9 cellular contexts compared by ENCODE assay signal in the genomic region with DNA sequence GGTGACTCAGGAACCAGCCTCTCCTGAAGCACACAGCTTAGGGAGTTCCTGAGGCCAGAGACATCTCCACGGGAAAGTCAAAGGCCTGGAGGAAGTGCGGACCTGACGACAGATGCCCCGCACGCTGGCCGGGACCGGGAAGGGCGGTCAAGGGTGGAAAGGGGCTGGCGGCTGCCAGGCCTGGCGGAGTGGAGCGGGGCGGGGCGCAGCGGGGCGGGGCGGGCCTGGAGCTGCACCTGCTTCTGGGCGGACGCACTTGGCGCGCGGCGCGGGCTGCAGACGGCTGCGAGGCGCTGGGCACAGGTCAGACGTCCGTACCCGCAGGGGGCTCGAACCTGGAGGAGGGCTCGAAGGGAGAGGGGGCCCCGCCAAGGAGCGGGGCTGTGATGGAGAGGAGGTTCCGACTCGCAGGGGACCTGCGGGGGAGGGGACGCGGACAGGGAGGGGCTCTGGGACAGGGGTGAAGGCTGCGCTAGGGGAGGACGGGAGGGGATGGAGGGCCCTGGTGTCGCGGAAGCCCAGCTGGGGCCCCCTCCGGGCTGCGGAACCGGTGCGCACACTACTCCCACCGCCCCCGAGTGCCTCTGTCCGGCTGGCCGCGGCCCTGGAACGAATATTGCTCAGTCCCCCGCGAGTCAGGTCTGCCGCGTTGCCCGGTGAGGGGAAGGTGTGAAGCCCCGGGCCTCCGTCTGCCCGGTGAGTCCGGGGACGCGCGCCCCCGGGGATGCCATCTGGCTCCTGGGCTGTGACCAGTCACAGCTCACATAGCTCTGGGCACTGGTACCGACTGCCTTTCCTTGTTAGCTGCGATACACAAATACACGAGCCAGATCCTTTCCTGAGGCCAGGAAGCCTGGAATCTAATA. TPM values are rescaled to one million over a fixed set of nuclear protein-coding genes. Genes with fewer than 3 reads are reported as not detected.
DNase-seq lines count a peak whose midpoint lies in the region; ATAC-seq and TF ChIP-seq lines count a peak whose summit lies in the region.
"Had no signal": no experiment of that assay in that cellular context is flagged by ENCODE, and none has a peak within 500 bp of the region (broad histone marks: within the 10 kb centered on the region; RNA-seq: fewer than 3 reads in every experiment).

Gene TMEM45B, plus strand, starts transcription at position 253 of the 866 bp plus-strand sequence. CDS start 36,635 bp downstream, outside the sequence.

- POLR2A ChIA-PET in OCI-LY7 (lab: Charles Lee), result interaction anchor here (0.7 kb wide), 1 partner anchor 1120 kb away, joined by 3 read pairs; no protein-coding TSS in a partner anchor

- H3K4me2 ChIP-seq in OCI-LY7 (ENCODE audit: low read length), result no peak within 1 kb of the TSS

- intact Hi-C loops in left ventricle myocardium inferior (cut with micrococcal nuclease), result no loop called here
- intact Hi-C loops in OCI-LY7 (cut with micrococcal nuclease; ENCODE audit: unreplicated experiment), result no loop called here
- intact Hi-C loops in gastrocnemius medialis (cut with DNase I; ENCODE audit: low total_unique reads), result loop anchor here (5.0 kb wide), 1 partner anchor 394 kb away; no protein-coding TSS in a partner anchor

- peaks cover 67% of the 10 kb centered on the region for H3K27me3 ChIP-seq in left ventricle myocardium inferior (ENCODE audit: low read depth)
- H3K27me3 ChIP-seq in gastrocnemius medialis, result peaks cover 8 to 28% (median 10%) of the 10 kb centered on the region in 3 donors

- CTCF ChIA-PET in activated CD8-positive, alpha-beta memory T cell treated with anti-CD3 and anti-CD28 coated beads, Interleukin-2, amount 10 ng/mL, durations not matched to agents 7 days and 5 days (lab: Charles Lee), result no interaction called here
- CTCF ChIA-PET in OCI-LY7 (lab: Charles Lee; ENCODE audit: unreplicated experiment), result no interaction called here

- H3K4me1 Mint-ChIP-seq in activated CD8-positive, alpha-beta memory T cell treated with anti-CD3 and anti-CD28 coated beads, Interleukin-2, amount 10 ng/mL, durations not matched to agents 7 days and 5 days, result peaks cover 19% of the 10 kb centered on the region

- H3K4me1 ChIP-seq in left ventricle myocardium inferior (peaks cover 7% of the 10 kb centered on the region), OCI-LY7 (ENCODE audit: insufficient read depth, low read length, poor library complexity, severe bottlenecking) (no peaks in the 10 kb centered on the region), gastrocnemius medialis (no peaks in the 10 kb centered on the region)

- H3K27me3 Mint-ChIP-seq in activated CD8-positive, alpha-beta memory T cell treated with anti-CD3 and anti-CD28 coated beads, Interleukin-2, amount 10 ng/mL, durations not matched to agents 7 days and 5 days, result peaks cover 58% of the 10 kb centered on the region

- H3K36me3 ChIP-seq in left ventricle myocardium inferior, result no peaks in the 10 kb centered on the region
- no peaks in the 10 kb centered on the region for H3K36me3 ChIP-seq in OCI-LY7 (ENCODE audit: insufficient read depth, low read length)
- H3K36me3 ChIP-seq in gastrocnemius medialis, result no peaks in the 10 kb centered on the region
- H3K36me3 ChIP-seq: thoracic aorta had no signal

- H3K9me3 Mint-ChIP-seq in activated CD8-positive, alpha-beta memory T cell treated with anti-CD3 and anti-CD28 coated beads, Interleukin-2, amount 10 ng/mL, durations not matched to agents 7 days and 5 days (ENCODE audit: low read depth), result no peaks in the 10 kb centered on the region

- TF ChIP-seq CTCF in left ventricle myocardium inferior (IDR thresholded peaks at IDR 0.05; ENCODE audit: borderline replicate concordance) (no peak), OCI-LY7 (conservative IDR thresholded peaks at IDR 0.05; ENCODE audit: low read length) (no peak), gastrocnemius medialis (IDR thresholded peaks at IDR 0.05 in 4 of 5, conservative IDR thresholded peaks at IDR 0.05 in 1 of 5) (no peak)

- no peaks in the 10 kb centered on the region for H3K9me3 ChIP-seq in left ventricle myocardium inferior (replicated peaks)
- no peaks in the 10 kb centered on the region for H3K9me3 ChIP-seq in OCI-LY7 (ENCODE audit: low read length)
- no peaks in the 10 kb centered on the region for H3K9me3 ChIP-seq in gastrocnemius medialis
- H3K9me3 ChIP-seq: thoracic aorta had no signal

- H3K27ac Mint-ChIP-seq in activated CD8-positive, alpha-beta memory T cell treated with anti-CD3 and anti-CD28 coated beads, Interleukin-2, amount 10 ng/mL, durations not matched to agents 7 days and 5 days, result no peak within 1 kb of the TSS

- no peaks in the 10 kb centered on the region for H4K20me1 ChIP-seq in OCI-LY7 (ENCODE audit: insufficient read depth, low read length)

- no peak within 1 kb of the TSS for H2AFZ ChIP-seq in OCI-LY7 (ENCODE audit: low read length)

- H3K4me3 ChIP-seq in left ventricle myocardium inferior (peak within 1 kb of the TSS; percentile 41), skin epidermis (peak within 1 kb of the TSS; percentile 13 to 48 (median 34)), OCI-LY7 (ENCODE audit: low read depth, low read length, poor library complexity, severe bottlenecking) (no peak within 1 kb of the TSS), gastrocnemius medialis (no peak within 1 kb of the TSS)
- H3K4me3 ChIP-seq: thoracic aorta had no signal

- H3K9me2 ChIP-seq in OCI-LY7 (ENCODE audit: insufficient read depth, low read length), result no peaks in the 10 kb centered on the region

- ATAC-seq in activated CD8-positive, alpha-beta memory T cell treated with anti-CD3 and anti-CD28 coated beads, Interleukin-2, amount 10 ng/mL, durations not matched to agents 7 days and 5 days, result no peak
- ATAC-seq in gastrocnemius medialis (no peak), HG03469 (IDR thresholded peaks at IDR 0.05; ENCODE audit: unreplicated experiment) (no peak)

- no peaks in the 10 kb centered on the region for H3K79me2 ChIP-seq in OCI-LY7 (ENCODE audit: insufficient read depth, low read depth, low read length)

- DNase-seq in NCI-H1417 (lab: John Stamatoyannopoulos, UW) (peak; percentile 56 to 96 (median 89)), left ventricle myocardium inferior (no peak), OCI-LY7 (ENCODE audit: low spot score) (no peak), AG20443 (ENCODE audit: low spot score) (no peak), gastrocnemius medialis (no peak)
- no peak for DNase-seq in activated CD8-positive, alpha-beta memory T cell treated with anti-CD3 and anti-CD28 coated beads, Interleukin-2, amount 10 ng/mL, durations not matched to agents 7 days and 5 days

- TF ChIP-seq POLR2A in gastrocnemius medialis (IDR thresholded peaks at IDR 0.05), result no peak

- H3K4me3 Mint-ChIP-seq in activated CD8-positive, alpha-beta memory T cell treated with anti-CD3 and anti-CD28 coated beads, Interleukin-2, amount 10 ng/mL, durations not matched to agents 7 days and 5 days, result peak within 1 kb of the TSS; percentile 55

- no peak within 1 kb of the TSS for H3K27ac ChIP-seq in left ventricle myocardium inferior (replicated peaks)
- peak within 1 kb of the TSS in 15 of 21 experiments; percentile 14 to 73 (median 58) for H3K27ac ChIP-seq in skin epidermis
- H3K27ac ChIP-seq in OCI-LY7 (ENCODE audit: low read depth, low read length, poor library complexity, severe bottlenecking), result no peak within 1 kb of the TSS
- no peak within 1 kb of the TSS for H3K27ac ChIP-seq in gastrocnemius medialis
- H3K27ac ChIP-seq: thoracic aorta had no signal

- H3K36me3 Mint-ChIP-seq in activated CD8-positive, alpha-beta memory T cell treated with anti-CD3 and anti-CD28 coated beads, Interleukin-2, amount 10 ng/mL, durations not matched to agents 7 days and 5 days, result peaks cover 8% of the 10 kb centered on the region

- in situ Hi-C loops in gastrocnemius medialis (cut with MboI; ENCODE audit: low sequenced_read_pairs in 4 of 4), result no loop called here

- no TSS peak for BruUV-seq in OCI-LY7 (replicated peaks; lab: Mats Ljungman, UMichigan)

RNA-seq across cellular contexts. Expression of gene TMEM45B, which starts in this region (rescaled TPM):
- under 1 TPM in 1 of 2 experiments, not detected in 1; 0.18 TPM for total RNA-seq in activated CD8-positive, alpha-beta memory T cell treated with anti-CD3 and anti-CD28 coated beads, Interleukin-2, amount 10 ng/mL, durations not matched to agents 7 days and 5 days
- total RNA-seq in left ventricle myocardium inferior (not detected), OCI-LY7 (2022) (not detected in 2 replicates), gastrocnemius medialis (1 to 10 TPM in 1 of 4 donors, not detected in 3; 1.0 TPM)
- not detected in 2 replicates for total RNA-seq in OCI-LY7 (2014; rRNA removed; shearing (Covaris generic))
- total RNA-seq: thoracic aorta had no signal

Comparison
In these comparisons a context has a peak if more than half of its experiments do, and no peak if none do; other contexts are left out.
1. DNase-seq: peak in NCI-H1417 (3 of 3); none in activated CD8-positive, alpha-beta memory T cell treated with anti-CD3 and anti-CD28 coated beads, Interleukin-2, amount 10 ng/mL, durations not matched to agents 7 days and 5 days (single experiment), left ventricle myocardium inferior (single experiment), OCI-LY7 (single experiment), AG20443 (single experiment) and gastrocnemius medialis (0 of 2).
2. H3K27ac ChIP-seq: peak in skin epidermis (15 of 21); none in left ventricle myocardium inferior (single experiment), OCI-LY7 (single experiment) and gastrocnemius medialis (0 of 4).
3. H3K4me3 ChIP-seq: peak in left ventricle myocardium inferior (single experiment) and skin epidermis (7 of 7); none in OCI-LY7 (single experiment) and gastrocnemius medialis (0 of 4).